17 cellular contexts compared by ENCODE assay signal in the genomic region with DNA sequence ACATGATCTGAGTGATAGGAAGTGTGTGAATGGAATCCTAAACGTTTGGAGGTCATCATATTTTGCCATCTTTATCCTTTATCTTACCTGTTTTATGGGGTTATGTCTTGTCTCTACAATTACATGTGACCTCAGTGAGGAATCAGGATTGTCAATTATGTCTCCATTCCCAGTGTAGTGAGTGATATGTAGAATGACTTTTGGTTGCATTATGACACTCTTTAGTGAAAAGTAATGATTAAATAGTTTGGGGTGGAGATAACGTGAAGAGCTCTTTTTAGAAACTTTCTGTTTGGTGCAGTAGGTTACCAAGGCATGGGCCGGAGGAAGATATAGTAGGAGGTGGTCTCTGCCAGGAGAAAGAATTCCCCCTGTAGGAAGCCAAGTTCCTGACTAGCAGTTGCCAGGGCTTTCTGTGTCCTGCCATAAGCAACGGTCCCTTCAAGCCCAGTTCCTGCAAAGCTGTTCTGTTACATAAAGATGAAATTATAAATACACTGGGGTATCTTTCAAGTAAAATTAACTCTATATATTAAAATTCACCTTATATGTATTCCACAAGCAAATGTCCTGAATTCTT.
DNase-seq lines count a peak whose midpoint lies in the region; ATAC-seq, FAIRE-seq and TF ChIP-seq lines count a peak whose summit lies in the region.
"Had no signal": no experiment of that assay in that cellular context is flagged by ENCODE, and none has a peak within 500 bp of the region (broad histone marks: within the 10 kb centered on the region; RNA-seq: fewer than 3 reads in every experiment).

No MANE protein-coding gene starts in this region.

- H3K9me1 ChIP-seq in K562 (ENCODE audit: control insufficient read depth, insufficient read depth, low read length): no peaks in the 10 kb centered on the region

- ATAC-seq in GM18907 (IDR thresholded peaks at IDR 0.05; ENCODE audit: unreplicated experiment) (peak; percentile 59), HG02981 (IDR thresholded peaks at IDR 0.05; ENCODE audit: unreplicated experiment) (peak; percentile 49), K562 (no peak)
- ATAC-seq: PC-3 had no signal

- POLR2A ChIA-PET in K562 (lab: Yijun Ruan, JAX): no interaction called here

- intact Hi-C loops in K562 (cut with micrococcal nuclease): no loop called here

- H3K27ac ChIP-seq in K562 (ENCODE audit: extremely low read depth, low read depth, low read length): no peak overlapping the region
- H3K27ac ChIP-seq: RWPE1, SJSA1 had no signal

- no peaks in the 10 kb centered on the region; a peak in 1 of 5 replicates for H3K27me3 ChIP-seq in K562 (ENCODE audit: control insufficient read depth in 2 of 2, insufficient read depth in 2 of 2, low read length in 2 of 2)
- H3K27me3 ChIP-seq: SJSA1 had no signal

- H2AFZ ChIP-seq in K562 (ENCODE audit: low read depth, low read length): no peak overlapping the region

- 0% methylated on average over 4 of the region's 4 CpGs for WGBS in K562 (ENCODE audit: insufficient coverage, low coverage, missing lambda C conversion rate)

- no peaks in the 10 kb centered on the region for H4K20me1 ChIP-seq in K562 (replicated peaks; ENCODE audit: control insufficient read depth, insufficient read depth, low read length)

- no peak for TF ChIP-seq POLR2A in K562 (conservative IDR thresholded peaks at IDR 0.05)

- no peaks in the 10 kb centered on the region for H3K4me1 ChIP-seq in K562 (replicated peaks in 1 of 2; ENCODE audit: control insufficient read depth in 2 of 2, insufficient read depth in 2 of 2, low read length in 2 of 2)
- H3K4me1 ChIP-seq: SJSA1 had no signal

- peak; percentile 66 for FAIRE-seq in D721Med (lab: Jason Lieb, UNC)
- no peak for FAIRE-seq in K562 (lab: Jason Lieb, UNC)

- no peaks in the 10 kb centered on the region for H3K79me2 ChIP-seq in K562 (ENCODE audit: control insufficient read depth, insufficient read depth, low read length)

- DNase-seq in D721Med (ENCODE audit: insufficient read length, low spot score) (no peak), K562 (ENCODE audit: extremely low read depth in 1 of 4, low spot score in 3 of 4) (no peak), AG08395 (ENCODE audit: low spot score) (no peak), NCI-H187 (lab: John Stamatoyannopoulos, UW) (no peak), 8988T (no peak)
- DNase-seq: AML-193, COR-L47, DMS53, NCI-H1092, NCI-H226, NCI-H524 treated with DMSO at 0.1 percent for 48 hours, PC-3, SW 1271 had no signal

- in situ Hi-C loops in K562 (cut with MboI): no loop called here

- no peak for TF ChIP-seq RAD21 in K562 (CRISPR knock-in tag; conservative IDR thresholded peaks at IDR 0.05 in 1 of 2, IDR thresholded peaks at IDR 0.05 in 1 of 2)

- CTCF ChIA-PET in K562 (lab: Yijun Ruan, JAX; ENCODE audit: low intra/inter-chr PET ratio): no interaction called here

- no peaks in the 10 kb centered on the region for H3K36me3 ChIP-seq in K562 (ENCODE audit: control insufficient read depth, insufficient read depth, low read length)
- H3K36me3 ChIP-seq: SJSA1 had no signal

- no peak overlapping the region for H3K4me3 ChIP-seq in K562
- H3K4me3 ChIP-seq: SJSA1 had no signal

- no TSS peak for BruUV-seq in K562 (replicated peaks; lab: Mats Ljungman, UMichigan)

- no peak overlapping the region for H3K9ac ChIP-seq in K562 (ENCODE audit: insufficient read depth in 1 of 2, low read depth in 2 of 2, low read length in 2 of 2)

- TF ChIP-seq EP300 in K562 (IDR thresholded peaks at IDR 0.05; ENCODE audit: low read length): no peak

- H3K9me3 ChIP-seq in K562 (replicated peaks; ENCODE audit: control insufficient read depth, insufficient read depth, low read depth, low read length): no peaks in the 10 kb centered on the region
- H3K9me3 ChIP-seq: SJSA1 had no signal

- TF ChIP-seq CTCF in D721Med (IDR thresholded peaks at IDR 0.05; ENCODE audit: insufficient read depth, missing control alignments): peak; percentile 5
- no peak for TF ChIP-seq CTCF in K562 (IDR thresholded peaks at IDR 0.05 in 2 of 3, conservative IDR thresholded peaks at IDR 0.05 in 1 of 3; ENCODE audit: insufficient read depth in 2 of 3, low read depth in 1 of 3, low read length in 3 of 3)

- H3K4me2 ChIP-seq in K562 (ENCODE audit: insufficient read depth, low read length): no peak overlapping the region

TF ChIP-seq in K562, 482 proteins besides CTCF, POLR2A, EP300 and RAD21:
- TF ChIP-seq, protein P1, sequence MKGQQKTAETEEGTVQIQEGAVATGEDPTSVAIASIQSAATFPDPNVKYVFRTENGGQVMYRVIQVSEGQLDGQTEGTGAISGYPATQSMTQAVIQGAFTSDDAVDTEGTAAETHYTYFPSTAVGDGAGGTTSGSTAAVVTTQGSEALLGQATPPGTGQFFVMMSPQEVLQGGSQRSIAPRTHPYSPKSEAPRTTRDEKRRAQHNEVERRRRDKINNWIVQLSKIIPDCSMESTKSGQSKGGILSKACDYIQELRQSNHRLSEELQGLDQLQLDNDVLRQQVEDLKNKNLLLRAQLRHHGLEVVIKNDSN (CRISPR knock-in tag; IDR thresholded peaks at IDR 0.05): no peak
- TF ChIP-seq, protein P2, sequence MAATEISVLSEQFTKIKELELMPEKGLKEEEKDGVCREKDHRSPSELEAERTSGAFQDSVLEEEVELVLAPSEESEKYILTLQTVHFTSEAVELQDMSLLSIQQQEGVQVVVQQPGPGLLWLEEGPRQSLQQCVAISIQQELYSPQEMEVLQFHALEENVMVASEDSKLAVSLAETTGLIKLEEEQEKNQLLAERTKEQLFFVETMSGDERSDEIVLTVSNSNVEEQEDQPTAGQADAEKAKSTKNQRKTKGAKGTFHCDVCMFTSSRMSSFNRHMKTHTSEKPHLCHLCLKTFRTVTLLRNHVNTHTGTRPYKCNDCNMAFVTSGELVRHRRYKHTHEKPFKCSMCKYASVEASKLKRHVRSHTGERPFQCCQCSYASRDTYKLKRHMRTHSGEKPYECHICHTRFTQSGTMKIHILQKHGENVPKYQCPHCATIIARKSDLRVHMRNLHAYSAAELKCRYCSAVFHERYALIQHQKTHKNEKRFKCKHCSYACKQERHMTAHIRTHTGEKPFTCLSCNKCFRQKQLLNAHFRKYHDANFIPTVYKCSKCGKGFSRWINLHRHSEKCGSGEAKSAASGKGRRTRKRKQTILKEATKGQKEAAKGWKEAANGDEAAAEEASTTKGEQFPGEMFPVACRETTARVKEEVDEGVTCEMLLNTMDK (IDR thresholded peaks at IDR 0.05; ENCODE audit: borderline replicate concordance, insufficient read depth, low read depth, low read length, poor library complexity, severe bottlenecking): peak; percentile 7
- no peak for TF ChIP-seq ZNF589 (CRISPR knock-in tag; IDR thresholded peaks at IDR 0.05; ENCODE audit: low read depth)
